ENCODE assay signal across 9 cellular contexts in genomic region chr2:95323347-95324155, GRCh38. TPM values are rescaled to one million over a fixed set of nuclear protein-coding genes. Genes with fewer than 3 reads are reported as not detected.
DNase-seq lines count a peak whose midpoint lies in the region; ATAC-seq and TF ChIP-seq lines count a peak whose summit lies in the region.
"Had no signal": no experiment of that assay in that cellular context is flagged by ENCODE, and none has a peak within 500 bp of the region (broad histone marks: within the 10 kb centered on the region; RNA-seq: fewer than 3 reads in every experiment).

No MANE protein-coding gene starts in this region.

- H3K27me3 ChIP-seq in Caco-2 (replicated peaks; ENCODE audit: control insufficient read depth, insufficient read depth, low read length), result no peaks in the 10 kb centered on the region

- H3K9me3 Mint-ChIP-seq in Caco-2 (ENCODE audit: unreplicated experiment), result peaks cover 15% of the 10 kb centered on the region
- H3K9me3 Mint-ChIP-seq in activated naive CD8-positive, alpha-beta T cell treated with anti-CD3 and anti-CD28 coated beads for 36 hours, result no peaks in the 10 kb centered on the region
- no peaks in the 10 kb centered on the region for H3K9me3 Mint-ChIP-seq in T-helper 2 cell treated with Interferon-gamma antibody and Interleukin-4, amounts not matched to agents 5 μg/mL and 100 μg/mL, for 36 hours
- H3K9me3 Mint-ChIP-seq: central memory CD8-positive, alpha-beta T cell had no signal

- H3K27ac Mint-ChIP-seq in Caco-2 (ENCODE audit: unreplicated experiment), result no peak overlapping the region
- H3K27ac Mint-ChIP-seq in activated naive CD8-positive, alpha-beta T cell treated with anti-CD3 and anti-CD28 coated beads for 36 hours, result no peak overlapping the region
- no peak overlapping the region for H3K27ac Mint-ChIP-seq in T-helper 2 cell treated with Interferon-gamma antibody and Interleukin-4, amounts not matched to agents 5 μg/mL and 100 μg/mL, for 36 hours

- peaks cover 2% of the 10 kb centered on the region for H3K27me3 Mint-ChIP-seq in Caco-2 (ENCODE audit: insufficient read depth, unreplicated experiment)
- H3K27me3 Mint-ChIP-seq in activated naive CD8-positive, alpha-beta T cell treated with anti-CD3 and anti-CD28 coated beads for 36 hours, result no peaks in the 10 kb centered on the region
- H3K27me3 Mint-ChIP-seq in T-helper 2 cell treated with Interferon-gamma antibody and Interleukin-4, amounts not matched to agents 5 μg/mL and 100 μg/mL, for 36 hours (ENCODE audit: low read depth), result no peaks in the 10 kb centered on the region

- peak; percentile 39 to 43 for TF ChIP-seq CTCF in Caco-2 (IDR thresholded peaks at IDR 0.05; ENCODE audit: insufficient read depth in 1 of 2, low read depth in 1 of 2, low read length in 1 of 2, severe bottlenecking in 1 of 2, unreplicated experiment in 1 of 2)

- no peaks in the 10 kb centered on the region for H3K36me3 ChIP-seq in Caco-2 (ENCODE audit: control insufficient read depth, insufficient read depth, low read length)

- H3K4me1 Mint-ChIP-seq in Caco-2 (ENCODE audit: low read depth, unreplicated experiment), result no peaks in the 10 kb centered on the region
- H3K4me1 Mint-ChIP-seq in activated naive CD8-positive, alpha-beta T cell treated with anti-CD3 and anti-CD28 coated beads for 36 hours, result no peaks in the 10 kb centered on the region
- H3K4me1 Mint-ChIP-seq in T-helper 2 cell treated with Interferon-gamma antibody and Interleukin-4, amounts not matched to agents 5 μg/mL and 100 μg/mL, for 36 hours (ENCODE audit: low read depth), result no peaks in the 10 kb centered on the region
- H3K4me1 Mint-ChIP-seq: central memory CD8-positive, alpha-beta T cell had no signal

- no peaks in the 10 kb centered on the region for H3K4me1 ChIP-seq in Caco-2

- CTCF ChIA-PET in Caco-2 (lab: Charles Lee), result no interaction called here
- CTCF ChIA-PET in HEK293T (lab: Yijun Ruan, JAX), result interaction anchor here (0.6 to 1.0 kb wide), 2 partner anchors 17 to 88 kb away, joined by 3 to 5 read pairs; no protein-coding TSS in a partner anchor

- ATAC-seq in left lobe of liver (peak; percentile 77), GM18520 (IDR thresholded peaks at IDR 0.05; ENCODE audit: unreplicated experiment) (no peak), GM19023 (IDR thresholded peaks at IDR 0.05; ENCODE audit: unreplicated experiment) (no peak)

- H3K9me3 ChIP-seq in Caco-2, result no peaks in the 10 kb centered on the region

- peak in 1 of 2 experiments; percentile 47 for DNase-seq in Caco-2
- peak; percentile 65 for DNase-seq in HEK293T (ENCODE audit: extremely low spot score)
- peak; percentile 14 for DNase-seq in activated naive CD8-positive, alpha-beta T cell treated with anti-CD3 and anti-CD28 coated beads for 36 hours
- no peak for DNase-seq in left lobe of liver (ENCODE audit: low spot score)
- no peak for DNase-seq in DMS153 treated with DMSO at 0.1 percent for 48 hours (lab: John Stamatoyannopoulos, UW; ENCODE audit: unreplicated experiment)
- DNase-seq in T-helper 2 cell treated with Interferon-gamma antibody and Interleukin-4, amounts not matched to agents 5 μg/mL and 100 μg/mL, for 36 hours (ENCODE audit: low spot score), result no peak

- POLR2A ChIA-PET in Caco-2 (lab: Charles Lee) (no interaction called here), HEK293T (lab: Yijun Ruan, JAX) (no interaction called here)

- no peaks in the 10 kb centered on the region for H3K36me3 Mint-ChIP-seq in Caco-2 (ENCODE audit: insufficient read depth, unreplicated experiment)
- H3K36me3 Mint-ChIP-seq in activated naive CD8-positive, alpha-beta T cell treated with anti-CD3 and anti-CD28 coated beads for 36 hours, result no peaks in the 10 kb centered on the region
- H3K36me3 Mint-ChIP-seq in T-helper 2 cell treated with Interferon-gamma antibody and Interleukin-4, amounts not matched to agents 5 μg/mL and 100 μg/mL, for 36 hours (ENCODE audit: low read depth), result no peaks in the 10 kb centered on the region

- BruUV-seq in Caco-2 (replicated peaks; lab: Mats Ljungman, UMichigan), result no TSS peak

- no peak overlapping the region for H3K4me3 Mint-ChIP-seq in Caco-2 (ENCODE audit: unreplicated experiment)
- H3K4me3 Mint-ChIP-seq in activated naive CD8-positive, alpha-beta T cell treated with anti-CD3 and anti-CD28 coated beads for 36 hours, result no peak overlapping the region
- H3K4me3 Mint-ChIP-seq in T-helper 2 cell treated with Interferon-gamma antibody and Interleukin-4, amounts not matched to agents 5 μg/mL and 100 μg/mL, for 36 hours, result no peak overlapping the region
- H3K4me3 Mint-ChIP-seq: central memory CD8-positive, alpha-beta T cell had no signal

- intact Hi-C loops in Caco-2 (cut with micrococcal nuclease; ENCODE audit: unreplicated experiment), result no loop called here

- H3K4me3 ChIP-seq in Caco-2 (ENCODE audit: low read depth, low read length), result no peak overlapping the region

TF ChIP-seq in HEK293T, 16 proteins besides CTCF, POLR2A, EP300 and RAD21:
- no peak for TF ChIP-seq ARNT (IDR thresholded peaks at IDR 0.05)

RNA-seq across cellular contexts. Expression of gene KCNIP3, which starts 26.4 kb away (rescaled TPM):
- total RNA-seq in Caco-2 (2022), result not detected in 2 replicates
- total RNA-seq in activated naive CD8-positive, alpha-beta T cell treated with anti-CD3 and anti-CD28 coated beads for 36 hours, result not detected
- total RNA-seq in left lobe of liver, result 1.6 TPM

RNA-seq across cellular contexts. Expression of gene PROM2, which starts 49.3 kb away (rescaled TPM):
- 0.82 and 1.5 TPM in 2 replicates for total RNA-seq in Caco-2 (2022)
- under 1 TPM in 1 of 2 experiments, not detected in 1; 0.30 TPM for total RNA-seq in activated naive CD8-positive, alpha-beta T cell treated with anti-CD3 and anti-CD28 coated beads for 36 hours
- 1.1 TPM for total RNA-seq in left lobe of liver

Comparison
In these comparisons a context has a peak if more than half of its experiments do, and no peak if none do; other contexts are left out.
1. DNase-seq: peak in HEK293T (single experiment) and activated naive CD8-positive, alpha-beta T cell treated with anti-CD3 and anti-CD28 coated beads for 36 hours (single experiment); none in left lobe of liver (single experiment), DMS153 treated with DMSO at 0.1 percent for 48 hours (single experiment) and T-helper 2 cell treated with Interferon-gamma antibody and Interleukin-4, amounts not matched to agents 5 μg/mL and 100 μg/mL, for 36 hours (single experiment).